8 cellular contexts compared by ENCODE assay signal in the genomic region with DNA sequence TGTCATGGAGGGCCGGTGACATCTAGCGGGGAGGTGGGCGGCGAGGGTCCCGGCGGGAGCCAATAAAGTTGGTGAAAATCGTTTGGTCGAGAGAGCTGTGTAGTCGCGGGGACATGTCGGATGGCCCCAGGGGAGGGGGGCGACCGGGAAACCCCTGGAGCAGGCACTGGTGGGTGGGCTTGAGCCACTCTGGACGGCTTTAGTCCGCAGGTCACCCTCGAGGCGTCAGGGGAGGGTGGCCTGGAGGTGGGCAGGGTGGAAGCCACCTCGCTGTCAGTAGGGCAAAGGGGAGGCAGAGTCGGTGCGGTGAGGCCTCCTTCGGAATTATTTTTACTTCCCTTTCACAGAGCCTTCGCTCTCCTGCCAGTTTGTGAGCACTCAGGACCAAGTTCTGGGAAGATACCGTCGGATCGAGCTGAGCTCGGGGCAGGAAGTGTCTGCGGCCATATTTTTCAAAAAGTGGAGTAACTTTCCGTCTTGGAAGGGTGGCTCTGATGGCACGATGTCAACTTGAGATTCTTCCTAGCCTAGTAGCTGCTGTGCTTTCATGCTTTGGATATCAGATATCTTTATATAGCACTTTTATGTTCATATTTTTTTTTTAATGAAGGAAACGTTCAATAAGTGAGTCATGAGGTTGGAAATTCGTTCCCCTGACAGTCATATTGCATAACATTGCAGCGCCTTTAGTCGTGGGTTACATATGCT. TPM values are rescaled to one million over a fixed set of nuclear protein-coding genes. Genes with fewer than 3 reads are reported as not detected.
A peak's percentile ranks its signal among the peaks of the same experiment; 100 is the strongest.
DNase-seq lines count a peak whose midpoint lies in the region; ATAC-seq and TF ChIP-seq lines count a peak whose summit lies in the region.

No MANE protein-coding gene starts in this region.

- ATAC-seq in GM18505 (IDR thresholded peaks at IDR 0.05; ENCODE audit: unreplicated experiment): no peak
- peak; percentile 8 for ATAC-seq in body of pancreas
- ATAC-seq in gastrocnemius medialis: peak; percentile 8 to 10
- ATAC-seq in GM18517 (IDR thresholded peaks at IDR 0.05; ENCODE audit: unreplicated experiment): no peak

- H3K27ac ChIP-seq in SJSA1 (peak overlapping the region; percentile 49), body of pancreas (peak overlapping the region; percentile 95 to 99 (median 98)), gastrocnemius medialis (peak overlapping the region; percentile 81 to 95 (median 94))

- WGBS in body of pancreas, 2 donors: 1 to 2% methylated on average over 33 of the region's 33 CpGs

- intact Hi-C loops in body of pancreas (cut with DNase I): no loop called here
- intact Hi-C loops in gastrocnemius medialis (cut with DNase I; ENCODE audit: low total_unique reads): loop anchor here (1.0 to 5.0 kb wide), 5 partner anchors 28 to 1107 kb away; partner anchors contain the start of genes ATF7IP, C12orf60, STRAP and WBP11

- in situ Hi-C loops in gastrocnemius medialis (cut with MboI; ENCODE audit: low sequenced_read_pairs in 4 of 4): loop anchor here in 2 of 4 donors (25.0 kb wide), 2 partner anchors 1112 to 1137 kb away; partner anchors contain the start of genes DERA (in 1 of the 2) and STRAP (in 1 of the 2)

- H3K27me3 ChIP-seq in SJSA1 (replicated peaks) (no peaks in the 10 kb centered on the region), body of pancreas (no peaks in the 10 kb centered on the region), gastrocnemius medialis (no peaks in the 10 kb centered on the region)

- H3K36me3 ChIP-seq in SJSA1: no peaks in the 10 kb centered on the region
- no peaks in the 10 kb centered on the region for H3K36me3 ChIP-seq in body of pancreas (replicated peaks in 1 of 2; ENCODE audit: insufficient read depth in 1 of 2, low read depth in 2 of 2)
- H3K36me3 ChIP-seq in gastrocnemius medialis: no peaks in the 10 kb centered on the region

- POLR2A ChIA-PET in HEK293T (lab: Yijun Ruan, JAX): no interaction called here

- CTCF ChIA-PET in HEK293T (lab: Yijun Ruan, JAX): no interaction called here

- H3K4me1 ChIP-seq in SJSA1 (replicated peaks) (peaks cover 14% of the 10 kb centered on the region), body of pancreas (peaks cover 39% of the 10 kb centered on the region), gastrocnemius medialis (peaks cover 8 to 18% of the 10 kb centered on the region in 2 donors)

- DNase-seq in SJSA1 (ENCODE audit: low read depth in 1 of 2, low spot score in 2 of 2): peak in 1 of 2 experiments; percentile 37
- peak; percentile 51 to 64 (median 54) for DNase-seq in body of pancreas
- peak; percentile 27 to 50 for DNase-seq in gastrocnemius medialis
- DNase-seq in OCI-M2 (lab: John Stamatoyannopoulos, UW; ENCODE audit: unreplicated experiment): no peak
- DNase-seq in HEK293T (ENCODE audit: extremely low spot score): no peak

- TF ChIP-seq CTCF in body of pancreas (IDR thresholded peaks at IDR 0.05): no peak
- TF ChIP-seq CTCF in gastrocnemius medialis (IDR thresholded peaks at IDR 0.05 in 4 of 5, conservative IDR thresholded peaks at IDR 0.05 in 1 of 5): no peak

- H3K4me3 ChIP-seq in SJSA1 (peak overlapping the region; percentile 56), body of pancreas (peak overlapping the region; percentile 15 to 68), iPS-11a (ENCODE audit: low read depth, low read length) (peak overlapping the region; percentile 81), gastrocnemius medialis (peak overlapping the region; percentile 81 to 89 (median 84))

- peak; percentile 17 for TF ChIP-seq POLR2A in GM18505 (IDR thresholded peaks at IDR 0.05; ENCODE audit: borderline replicate concordance, extremely low read depth, insufficient read depth, insufficient read length)
- peak in 1 of 3 donors; percentile 13 for TF ChIP-seq POLR2A in body of pancreas (IDR thresholded peaks at IDR 0.05)
- peak in 1 of 2 donors; percentile 28 for TF ChIP-seq POLR2A in gastrocnemius medialis (IDR thresholded peaks at IDR 0.05)

- H3K9me3 ChIP-seq in SJSA1 (replicated peaks) (no peaks in the 10 kb centered on the region), body of pancreas (no peaks in the 10 kb centered on the region), gastrocnemius medialis (no peaks in the 10 kb centered on the region)

TF ChIP-seq in HEK293T, 16 proteins besides CTCF, POLR2A, EP300 and RAD21:
- TF ChIP-seq HDGF (IDR thresholded peaks at IDR 0.05; ENCODE audit: borderline replicate concordance) (no peak), FOXK2 (IDR thresholded peaks at IDR 0.05) (no peak), SP1 (IDR thresholded peaks at IDR 0.05) (no peak), PKNOX1 (IDR thresholded peaks at IDR 0.05) (no peak), LEF1 (IDR thresholded peaks at IDR 0.05; ENCODE audit: borderline replicate concordance) (no peak), NFRKB (IDR thresholded peaks at IDR 0.05) (no peak)

RNA-seq across cellular contexts. Expression of gene WBP11, which starts 28.2 kb away (rescaled TPM):
- total RNA-seq in SJSA1 (2014; rRNA removed; shearing (Covaris generic)): 10.2 and 18.5 TPM in 2 replicates
- total RNA-seq in body of pancreas: 10 to 100 TPM in 1 of 2 donors, 1 to 10 TPM in 1; 8.6 to 14.8 TPM
- total RNA-seq in gastrocnemius medialis: 10 to 100 TPM; 20.2 to 39.5 (median 28.4) TPM

RNA-seq across cellular contexts. Expression of gene C12orf60, which starts 28.4 kb away (rescaled TPM):
- 0.53 and 1.4 TPM in 2 replicates for total RNA-seq in SJSA1 (2014; rRNA removed; shearing (Covaris generic))
- 1 to 10 TPM in 1 of 2 donors, not detected in 1; 1.8 TPM for total RNA-seq in body of pancreas
- 1 to 10 TPM in 1 of 4 donors, under 1 TPM in 1, not detected in 2; 0.33 to 3.8 TPM for total RNA-seq in gastrocnemius medialis

RNA-seq across cellular contexts. Expression of gene SMCO3, which starts 38.9 kb away (rescaled TPM):
- 0.16 TPM in 1 of 2 replicates, not detected in the other for total RNA-seq in SJSA1 (2014; rRNA removed; shearing (Covaris generic))
- 1 to 10 TPM; 1.3 to 4.3 TPM for total RNA-seq in body of pancreas
- under 1 TPM in 1 of 4 donors, not detected in 3; 0.12 TPM for total RNA-seq in gastrocnemius medialis

Comparison
In these comparisons a context has a peak if more than half of its experiments do, and no peak if none do; other contexts are left out.
1. ATAC-seq: peak in body of pancreas (single experiment) and gastrocnemius medialis (2 of 2); none in GM18505 (single experiment) and GM18517 (single experiment).
2. DNase-seq: peak in body of pancreas (4 of 4) and gastrocnemius medialis (2 of 2); none in OCI-M2 (single experiment) and HEK293T (single experiment).
3. Peak in every context shown above with its lines, with median percentiles within 50 percentile points of each other: H3K27ac ChIP-seq and H3K4me3 ChIP-seq.